8 cellular contexts compared by ENCODE assay signal in the genomic region with DNA sequence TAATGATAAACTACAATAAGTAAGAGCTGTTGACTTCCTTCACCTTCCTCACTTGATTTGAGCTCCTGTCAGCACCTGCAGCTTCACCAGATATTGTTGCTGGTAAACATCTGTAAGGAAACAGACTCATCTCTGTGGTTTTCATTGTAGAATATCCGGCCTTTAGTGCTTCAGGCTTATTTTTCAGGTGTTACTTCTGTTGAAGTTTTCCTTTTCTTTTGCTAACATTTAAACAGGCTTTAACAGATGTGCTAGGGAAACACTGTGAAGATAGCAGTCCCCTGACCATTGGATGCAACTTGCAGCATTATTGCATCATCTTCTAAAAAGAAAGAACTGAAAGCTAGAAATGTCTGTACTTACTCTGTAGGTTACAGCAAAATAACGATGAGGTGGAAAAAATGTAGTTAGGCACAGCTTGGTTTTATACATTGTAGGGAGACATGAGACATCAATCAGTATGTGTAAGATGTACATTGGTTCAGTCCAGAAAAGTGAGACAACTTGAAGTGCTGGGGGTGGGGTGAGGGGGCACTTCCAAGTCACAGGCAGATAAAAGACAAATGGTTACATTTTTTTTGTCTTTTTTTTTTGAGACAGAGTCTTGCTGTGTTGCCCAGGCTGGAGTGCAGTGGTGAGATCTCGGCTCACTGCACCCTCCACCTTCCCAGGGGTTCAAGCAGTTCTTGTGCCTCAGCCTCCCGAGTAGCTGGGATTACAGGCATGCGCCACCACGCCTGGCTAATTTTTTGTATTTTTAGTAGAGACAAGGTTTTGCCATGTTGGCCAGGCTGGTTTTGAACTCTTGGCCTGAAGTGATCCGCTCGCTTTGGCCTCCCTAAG. TPM values are rescaled to one million over a fixed set of nuclear protein-coding genes. Genes with fewer than 3 reads are reported as not detected.
DNase-seq lines count a peak whose midpoint lies in the region; ATAC-seq and TF ChIP-seq lines count a peak whose summit lies in the region.

No MANE protein-coding gene starts in this region.

- 94% methylated on average over 8 of the region's 8 CpGs for WGBS in HUES64
- 74% methylated on average over 8 of the region's 8 CpGs for WGBS in right lobe of liver (ENCODE audit: insufficient coverage, low coverage, low lambda C conversion rate, missing lambda C conversion rate)
- 94 to 95% methylated on average over 8 of the region's 8 CpGs for WGBS in aorta, 2 donors

- H3K9me3 ChIP-seq in HUES64 (ENCODE audit: insufficient read depth, low read depth, low read length): no peaks in the 10 kb centered on the region
- no peaks in the 10 kb centered on the region for H3K9me3 ChIP-seq in right lobe of liver
- H3K9me3 ChIP-seq in aorta (ENCODE audit: control insufficient read depth, low read length): no peaks in the 10 kb centered on the region

- H3K4me1 ChIP-seq in HUES64 (ENCODE audit: insufficient read depth, low read length) (peaks cover 23% of the 10 kb centered on the region), right lobe of liver (peaks cover 0 to 49% (median 13%) of the 10 kb centered on the region in 4 donors), aorta (ENCODE audit: control insufficient read depth in 1 of 2, insufficient read depth in 2 of 2, low read length in 2 of 2) (no peaks in the 10 kb centered on the region)

- intact Hi-C loops in right lobe of liver (cut with DNase I) (no loop called here), aorta (cut with DNase I) (no loop called here)

- H3K36me3 ChIP-seq in HUES64 (ENCODE audit: insufficient read depth, low read length) (peaks cover 35% of the 10 kb centered on the region), right lobe of liver (peaks cover under 1 to 38% (median 22%) of the 10 kb centered on the region in 4 donors), aorta (ENCODE audit: control insufficient read depth in 1 of 2, insufficient read depth in 2 of 2, low read length in 1 of 2) (peaks cover 0 to 5% of the 10 kb centered on the region in 2 donors)

- no peak for TF ChIP-seq POLR2A in right lobe of liver (IDR thresholded peaks at IDR 0.05)

- no peaks in the 10 kb centered on the region for H3K9me3 Mint-ChIP-seq in activated T-helper 17 cell treated with anti-CD3 and anti-CD28 coated beads, Interleukin-2, amount 50 U/mL, for 72 hours

- ATAC-seq in GM21576 (IDR thresholded peaks at IDR 0.05; ENCODE audit: unreplicated experiment): peak; percentile 60
- peak; percentile 58 for ATAC-seq in activated T-helper 17 cell treated with anti-CD3 and anti-CD28 coated beads, Interleukin-2, amount 50 U/mL, for 72 hours (replicated peaks)
- ATAC-seq in right lobe of liver: peak; percentile 50 to 75 (median 66)
- ATAC-seq in aorta (ENCODE audit: low FRiP score): no peak

- H3K36me3 Mint-ChIP-seq in activated T-helper 17 cell treated with anti-CD3 and anti-CD28 coated beads, Interleukin-2, amount 50 U/mL, for 72 hours (ENCODE audit: low read depth): peaks cover 97% of the 10 kb centered on the region

- no peaks in the 10 kb centered on the region for H3K27me3 ChIP-seq in HUES64 (ENCODE audit: insufficient read depth, low read length)
- no peaks in the 10 kb centered on the region for H3K27me3 ChIP-seq in right lobe of liver
- H3K27me3 ChIP-seq in aorta (ENCODE audit: control insufficient read depth in 1 of 2, insufficient read depth in 2 of 2, low read length in 1 of 2): no peaks in the 10 kb centered on the region

- TF ChIP-seq CTCF in GM10248 (IDR thresholded peaks at IDR 0.05; ENCODE audit: control extremely low read depth, extremely low read depth, low read depth, missing control alignments) (no peak), right lobe of liver (IDR thresholded peaks at IDR 0.05) (no peak)

- peak overlapping the region; percentile 73 for H3K27ac ChIP-seq in HUES64 (ENCODE audit: low read depth, low read length)
- peak overlapping the region in 1 of 3 donors; percentile 10 for H3K27ac ChIP-seq in right lobe of liver
- no peak overlapping the region for H3K27ac ChIP-seq in aorta (ENCODE audit: low read depth in 1 of 2, low read length in 2 of 2)

- H3K9ac ChIP-seq in HUES64 (ENCODE audit: low read depth, low read length): peak overlapping the region; percentile 63

- H3K4me1 Mint-ChIP-seq in activated T-helper 17 cell treated with anti-CD3 and anti-CD28 coated beads, Interleukin-2, amount 50 U/mL, for 72 hours: peaks cover 65% of the 10 kb centered on the region

- H3K4me3 Mint-ChIP-seq in activated T-helper 17 cell treated with anti-CD3 and anti-CD28 coated beads, Interleukin-2, amount 50 U/mL, for 72 hours: peak overlapping the region; percentile 80

- POLR2A ChIA-PET in GM10248 (lab: Yijun Ruan, JAX): interaction anchor here (0.6 to 1.2 kb wide), 3 partner anchors 8 to 179 kb away, joined by 4 to 7 read pairs (median 5); partner anchors contain the start of gene EDEM1

- CTCF ChIA-PET in GM10248 (lab: Yijun Ruan, JAX): interaction anchor here (1.0 to 5.4 kb wide), 9 partner anchors 9 to 74 kb away, joined by 3 to 41 read pairs (median 5); partner anchors contain the start of gene ARL8B

- no peaks in the 10 kb centered on the region for H3K27me3 Mint-ChIP-seq in activated T-helper 17 cell treated with anti-CD3 and anti-CD28 coated beads, Interleukin-2, amount 50 U/mL, for 72 hours

- DNase-seq in GM10248 (ENCODE audit: extremely low spot score): peak; percentile 69
- DNase-seq in right lobe of liver: no peak
- no peak for DNase-seq in NCI-H1694 (lab: John Stamatoyannopoulos, UW)
- no peak for DNase-seq in aorta
- no peak for DNase-seq in ecto neural progenitor cell (ENCODE audit: low spot score)

- H3K4me3 ChIP-seq in HUES64 (ENCODE audit: low read length): no peak overlapping the region
- H3K4me3 ChIP-seq in right lobe of liver: no peak overlapping the region
- H3K4me3 ChIP-seq in aorta (ENCODE audit: low read length in 2 of 2): no peak overlapping the region

- peak overlapping the region; percentile 92 for H3K27ac Mint-ChIP-seq in activated T-helper 17 cell treated with anti-CD3 and anti-CD28 coated beads, Interleukin-2, amount 50 U/mL, for 72 hours

RNA-seq across cellular contexts. Expression of gene EDEM1, which starts 10.2 kb away (rescaled TPM):
- polyA plus RNA-seq in HUES64 (2013, experiment 1 of 2): 4.7 TPM
- 6.1 TPM for polyA plus RNA-seq in HUES64 (2013, experiment 2 of 2)
- 100 to 1,000 TPM; 145 to 194 TPM for total RNA-seq in activated T-helper 17 cell treated with anti-CD3 and anti-CD28 coated beads, Interleukin-2, amount 50 U/mL, for 72 hours
- 10 to 100 TPM; 40.6 to 92.7 (median 83.2) TPM for total RNA-seq in right lobe of liver
- total RNA-seq in aorta: 10 to 100 TPM; 34.4 to 37.9 TPM
- 1 to 10 TPM; 4.0 to 7.8 TPM for polyA plus RNA-seq in aorta
